8 cellular contexts compared by ENCODE assay signal in the genomic region with DNA sequence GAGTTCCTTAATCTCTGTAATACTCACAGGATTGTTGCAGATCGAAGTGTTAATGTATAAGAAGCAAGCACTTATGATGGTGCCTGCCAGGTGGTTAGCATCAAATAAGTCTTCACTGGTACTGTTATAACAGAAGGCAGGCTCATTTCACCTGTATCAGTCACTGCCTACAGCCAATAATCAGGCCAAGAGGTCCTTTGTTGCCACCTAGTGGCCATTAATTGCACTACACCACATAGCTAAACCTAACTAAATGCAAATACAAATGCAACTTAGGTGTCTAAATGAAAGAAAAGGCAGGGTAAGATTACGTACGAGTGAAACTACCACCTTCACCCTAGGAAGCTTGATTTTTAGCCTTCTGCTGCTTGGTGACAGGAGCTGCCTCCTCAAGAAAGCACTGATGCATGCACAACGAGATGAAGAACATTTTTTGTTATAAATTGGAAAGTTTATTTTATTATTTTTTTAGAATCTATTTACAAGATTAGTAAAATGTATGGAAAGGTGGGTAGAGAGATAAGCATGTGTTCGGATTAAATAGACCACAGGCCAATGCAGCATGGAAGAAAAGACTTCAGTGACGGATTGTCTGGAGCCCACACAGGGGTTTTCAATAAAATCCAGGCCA.
DNase-seq lines count a peak whose midpoint lies in the region; ATAC-seq, FAIRE-seq and TF ChIP-seq lines count a peak whose summit lies in the region.

No MANE protein-coding gene starts in this region.

- WGBS in H1 (ENCODE audit: extremely low coverage in 1 of 2, insufficient coverage in 1 of 2, insufficient read length in 1 of 2, insufficient replicate concordance in 2 of 2, low coverage in 1 of 2, low lambda C conversion rate in 2 of 2, missing lambda C conversion rate in 1 of 2), 2 experiments = 41% methylated on average over 6 of the region's 6 CpGs; no CpG with 5 or more reads in 1 of the 2 experiments
- WGBS in thyroid gland, 2 donors = 30 to 33% methylated on average over 6 of the region's 6 CpGs

- no peak overlapping the region for H4K8ac ChIP-seq in H1 (ENCODE audit: extremely low read depth, insufficient read depth, low read length)

- TF ChIP-seq CTCF in WI38 (IDR thresholded peaks at IDR 0.05; ENCODE audit: low read depth, low read length) (peak; percentile 73), H1 (IDR thresholded peaks at IDR 0.05; ENCODE audit: control extremely low read depth in 1 of 3, insufficient read depth in 1 of 3, low read depth in 1 of 3, low read length in 3 of 3) (peak in 2 of 3 experiments; percentile 83 to 90; a peak in 3 of 4 replicates), thyroid gland (IDR thresholded peaks at IDR 0.05) (peak; percentile 48 to 92 (median 84))

- no peaks in the 10 kb centered on the region for H3K36me3 Mint-ChIP-seq in CD8-positive, alpha-beta memory T cell

- H4K5ac ChIP-seq in H1 (ENCODE audit: insufficient read length, low read depth, low read length) = no peak overlapping the region

- no peak overlapping the region for H3K18ac ChIP-seq in H1 (ENCODE audit: extremely low read depth, low read length)

- peak; percentile 86 to 91 for TF ChIP-seq RAD21 in H1 (IDR thresholded peaks at IDR 0.05 in 1 of 2, conservative IDR thresholded peaks at IDR 0.05 in 1 of 2; ENCODE audit: low read depth in 2 of 2, low read length in 2 of 2)

- no peaks in the 10 kb centered on the region for H4K20me1 ChIP-seq in H1 (replicated peaks in 1 of 2; ENCODE audit: control insufficient read depth in 1 of 2, insufficient read depth in 2 of 2, low read length in 2 of 2)

- H3K4me1 Mint-ChIP-seq in CD8-positive, alpha-beta memory T cell = no peaks in the 10 kb centered on the region

- H2BK120ac ChIP-seq in H1 (replicated peaks; ENCODE audit: low read depth, low read length) = no peak overlapping the region

- H3K27ac Mint-ChIP-seq in CD8-positive, alpha-beta memory T cell = no peak overlapping the region

- TF ChIP-seq POLR2A in H1 (IDR thresholded peaks at IDR 0.05; ENCODE audit: control extremely low read depth in 1 of 2, low read depth in 2 of 2, low read length in 2 of 2) = no peak
- TF ChIP-seq POLR2A in thyroid gland (IDR thresholded peaks at IDR 0.05) = no peak

- DNase-seq in CD8-positive, alpha-beta memory T cell = peak in 3 of 5 donors; percentile 1 to 18 (median 16)
- DNase-seq in NCI-H2107 treated with DMSO at 0.1 percent for 48 hours (lab: John Stamatoyannopoulos, UW; ENCODE audit: unreplicated experiment) (peak; percentile 97), H1 (ENCODE audit: low read depth in 1 of 2, low spot score in 2 of 2) (peak in 1 of 2 experiments; percentile 83), middle frontal gyrus (ENCODE audit: extremely low spot score, low spot score) (peak; percentile 46), thyroid gland (peak; percentile 46 to 55)

- no peak overlapping the region for H3K56ac ChIP-seq in H1 (replicated peaks; ENCODE audit: insufficient read length, low read depth, low read length)

- 0 out of 2 replicates have a peak overlapping the region, but pooled peaks have one; percentile 34 for H2BK15ac ChIP-seq in H1 (ENCODE audit: low read length)

- intact Hi-C loops in thyroid gland (cut with DNase I) = no loop called here

- no peak overlapping the region for H4K91ac ChIP-seq in H1 (replicated peaks; ENCODE audit: insufficient read length, low read length)

- 0 out of 2 replicates have a peak overlapping the region, but pooled peaks have one; percentile 75 for H2BK20ac ChIP-seq in H1 (ENCODE audit: low read length)

- H3K9me3 Mint-ChIP-seq in CD8-positive, alpha-beta memory T cell = no peaks in the 10 kb centered on the region

- H3K27ac ChIP-seq in CD8-positive, alpha-beta memory T cell (ENCODE audit: low read depth, low read length) = no peak overlapping the region
- H3K27ac ChIP-seq in H1 (ENCODE audit: low read depth, low read length) (no peak overlapping the region), thyroid gland (no peak overlapping the region)

- H3K36me3 ChIP-seq in CD8-positive, alpha-beta memory T cell (ENCODE audit: insufficient read depth, low read length) = no peaks in the 10 kb centered on the region
- no peaks in the 10 kb centered on the region for H3K36me3 ChIP-seq in H1 (ENCODE audit: control insufficient read depth in 2 of 4, insufficient read depth in 4 of 4, low read length in 3 of 4)
- H3K36me3 ChIP-seq in thyroid gland = no peaks in the 10 kb centered on the region

- CTCF ChIA-PET in CD8-positive, alpha-beta memory T cell (lab: Charles Lee) = interaction anchor here (0.6 to 1.3 kb wide), 8 partner anchors 9 to 1227 kb away, joined by 3 to 4 read pairs (median 3); no protein-coding TSS in a partner anchor
- CTCF ChIA-PET in H1 (lab: Charles Lee; ENCODE audit: partially characterized antibody) = interaction anchor here (0.5 to 5.8 kb wide), 68 partner anchors 8 to 1251 kb away, joined by 3 to 70 read pairs (median 4); no protein-coding TSS in a partner anchor

- no peaks in the 10 kb centered on the region for H3K27me3 ChIP-seq in CD8-positive, alpha-beta memory T cell (ENCODE audit: insufficient read depth, low read length, poor library complexity, severe bottlenecking)
- H3K27me3 ChIP-seq in H1 (replicated peaks in 1 of 4; ENCODE audit: control insufficient read depth in 3 of 4, extremely low read depth in 1 of 4, insufficient read depth in 3 of 4, low read length in 3 of 4) = no peaks in the 10 kb centered on the region
- H3K27me3 ChIP-seq in thyroid gland = no peaks in the 10 kb centered on the region

- no peak overlapping the region for H3K9ac ChIP-seq in H1 (replicated peaks in 1 of 4; ENCODE audit: extremely low read depth in 1 of 4, low read depth in 3 of 4, low read length in 3 of 4)

- peak overlapping the region in 1 of 2 experiments; percentile 4; a peak in 1 of 4 replicates for H3K4me2 ChIP-seq in H1 (ENCODE audit: insufficient read depth in 1 of 2, low read depth in 2 of 2, low read length in 2 of 2)

- H3K9me3 ChIP-seq in CD8-positive, alpha-beta memory T cell (ENCODE audit: low read length) = no peaks in the 10 kb centered on the region
- H3K9me3 ChIP-seq in H1 (ENCODE audit: insufficient read depth in 2 of 2, low read depth in 1 of 2, low read length in 1 of 2) (no peaks in the 10 kb centered on the region), thyroid gland (no peaks in the 10 kb centered on the region)

- H2AFZ ChIP-seq in H1 (ENCODE audit: low read length) = peak overlapping the region; percentile 98

- no peak overlapping the region for H3K23ac ChIP-seq in H1 (ENCODE audit: insufficient read length)

- no peaks in the 10 kb centered on the region for H3K23me2 ChIP-seq in H1 (ENCODE audit: low read depth, low read length)

- H3K27me3 Mint-ChIP-seq in CD8-positive, alpha-beta memory T cell = peaks cover 0 to 2% of the 10 kb centered on the region in 2 donors

- H3K79me1 ChIP-seq in H1 (ENCODE audit: low read depth, low read length) = no peaks in the 10 kb centered on the region

- H3K79me2 ChIP-seq in H1 (ENCODE audit: control insufficient read depth in 1 of 2, insufficient read depth in 2 of 2, low read length in 2 of 2) = no peaks in the 10 kb centered on the region

- H3K4me3 ChIP-seq in CD8-positive, alpha-beta memory T cell (ENCODE audit: low read length) = no peak overlapping the region
- no peak overlapping the region for H3K4me3 ChIP-seq in WI38 (ENCODE audit: low read depth, low read length)
- no peak overlapping the region for H3K4me3 ChIP-seq in H1 (ENCODE audit: extremely low read depth in 1 of 4, insufficient read depth in 2 of 4, low read depth in 3 of 4, low read length in 4 of 4)
- H3K4me3 ChIP-seq in thyroid gland (replicated peaks in 1 of 3) = no peak overlapping the region

- POLR2A ChIA-PET in CD8-positive, alpha-beta memory T cell (lab: Charles Lee) = no interaction called here
- POLR2A ChIA-PET in H1 (lab: Charles Lee; ENCODE audit: partially characterized antibody) = interaction anchor here (0.7 to 1.1 kb wide), 2 partner anchors 18 to 88 kb away, joined by 3 read pairs; no protein-coding TSS in a partner anchor

- peak overlapping the region; percentile 88; the same call in 1 of the 2 replicates for H2BK12ac ChIP-seq in H1 (ENCODE audit: low read depth, low read length)

- no peak overlapping the region for H3K4me3 Mint-ChIP-seq in CD8-positive, alpha-beta memory T cell

- TF ChIP-seq EP300 in H1 (IDR thresholded peaks at IDR 0.05; ENCODE audit: borderline replicate concordance in 1 of 2, low read depth in 2 of 2, low read length in 2 of 2) = no peak

- FAIRE-seq in H1 (lab: Jason Lieb, UNC) = peak; percentile 99

- no peak overlapping the region for H3K4ac ChIP-seq in H1 (replicated peaks; ENCODE audit: insufficient read length, low read depth, low read length)

- H3K14ac ChIP-seq in H1 (ENCODE audit: insufficient read length) = no peak overlapping the region

- peak overlapping the region; percentile 6; the same call in 1 of the 2 replicates for H2BK5ac ChIP-seq in H1 (ENCODE audit: low read depth, low read length)

- no peaks in the 10 kb centered on the region for H3K4me1 ChIP-seq in CD8-positive, alpha-beta memory T cell (ENCODE audit: insufficient read depth, low read length)
- H3K4me1 ChIP-seq in H1 (replicated peaks in 1 of 4; ENCODE audit: control insufficient read depth in 3 of 4, insufficient read depth in 4 of 4, low read length in 3 of 4) (peaks cover 0 to 16% (median 5%) of the 10 kb centered on the region in 4 experiments; a peak in 4 of 7 replicates), thyroid gland (no peaks in the 10 kb centered on the region)

- ATAC-seq in GM18909 (IDR thresholded peaks at IDR 0.05; ENCODE audit: poor library complexity, unreplicated experiment) (peak; percentile 81), HG03135 (IDR thresholded peaks at IDR 0.05; ENCODE audit: unreplicated experiment) (peak; percentile 81)

- H2AK5ac ChIP-seq in H1 (ENCODE audit: low read depth, low read length) = no peak overlapping the region

TF ChIP-seq in H1, 55 proteins besides CTCF, POLR2A, EP300 and RAD21 (continues in another document):
- TF ChIP-seq NANOG (IDR thresholded peaks at IDR 0.05; ENCODE audit: insufficient read depth, low read depth, low read length, poor library complexity, severe bottlenecking) (no peak), RFX5 (IDR thresholded peaks at IDR 0.05; ENCODE audit: borderline replicate concordance, low read depth, low read length) (no peak), CBX5 (IDR thresholded peaks at IDR 0.05; ENCODE audit: low read depth, low read length) (no peak), RNF2 (IDR thresholded peaks at IDR 0.05; ENCODE audit: borderline replicate concordance, low read depth, low read length, missing control alignments, poor library complexity, severe bottlenecking) (no peak), GTF2F1 (IDR thresholded peaks at IDR 0.05; ENCODE audit: borderline replicate concordance, low read depth, low read length) (no peak), POU5F1 (IDR thresholded peaks at IDR 0.05; ENCODE audit: low read depth, low read length) (no peak), PHF8 (conservative IDR thresholded peaks at IDR 0.05; ENCODE audit: low read depth, low read length) (no peak), JUND (IDR thresholded peaks at IDR 0.05; ENCODE audit: low read length) (no peak; the same call in 1 of the 2 replicates), JUN (IDR thresholded peaks at IDR 0.05; ENCODE audit: low read depth, low read length) (no peak), CBX8 (IDR thresholded peaks at IDR 0.05; ENCODE audit: borderline replicate concordance, low read depth, low read length) (no peak)
